ENCODE assay signal across 24 cellular contexts in genomic region chr15:68997930-68998777, GRCh38. TPM values are rescaled to one million over a fixed set of nuclear protein-coding genes. Genes with fewer than 3 reads are reported as not detected.
DNase-seq lines count a peak whose midpoint lies in the region; ATAC-seq, FAIRE-seq and TF ChIP-seq lines count a peak whose summit lies in the region.
"Had no signal": no experiment of that assay in that cellular context is flagged by ENCODE, and none has a peak within 500 bp of the region (broad histone marks: within the 10 kb centered on the region; RNA-seq: fewer than 3 reads in every experiment).

No MANE protein-coding gene starts in this region.

- BruUV-seq in HepG2 (replicated peaks; lab: Mats Ljungman, UMichigan): no TSS peak

- no peak overlapping the region for H3K4me3 ChIP-seq in HepG2 (replicated peaks in 1 of 3; ENCODE audit: insufficient read depth in 1 of 3, low read depth in 2 of 3, low read length in 3 of 3)
- no peak overlapping the region for H3K4me3 ChIP-seq in right lobe of liver
- no peak overlapping the region for H3K4me3 ChIP-seq in coronary artery
- no peak overlapping the region for H3K4me3 ChIP-seq in adrenal gland
- H3K4me3 ChIP-seq: GM12878 had no signal

- no peak for FAIRE-seq in HepG2 (lab: Jason Lieb, UNC)
- FAIRE-seq: GM12878, HTR-8/SVneo had no signal

- peaks cover 13% of the 10 kb centered on the region for H3K4me1 Mint-ChIP-seq in osteocyte (ENCODE audit: unreplicated experiment)
- H3K4me1 Mint-ChIP-seq: CD4-positive, alpha-beta memory T cell had no signal

- H3K36me3 Mint-ChIP-seq in osteocyte (ENCODE audit: unreplicated experiment): no peaks in the 10 kb centered on the region

- in situ Hi-C loops in HepG2 (cut with HindIII; ENCODE audit: extremely low pct_ligation_motif_present, low pct_unique_long_range_greater_than_20kb): no loop called here
- in situ Hi-C loops in ACHN (cut with HindIII; ENCODE audit: low pct_ligation_motif_present, low pct_unique_long_range_greater_than_20kb, low sequenced_read_pairs): no loop called here

- H3K27ac Mint-ChIP-seq in osteocyte (ENCODE audit: unreplicated experiment): no peak overlapping the region
- H3K27ac Mint-ChIP-seq: CD4-positive, alpha-beta memory T cell had no signal

- TF ChIP-seq EP300 in HepG2 (IDR thresholded peaks at IDR 0.05; ENCODE audit: low read depth in 2 of 2, low read length in 2 of 2) (no peak), HepG2 (CRISPR knock-in tag; IDR thresholded peaks at IDR 0.05; ENCODE audit: borderline replicate concordance) (no peak)

- no peak overlapping the region for H3K4me3 Mint-ChIP-seq in osteocyte (ENCODE audit: unreplicated experiment)
- H3K4me3 Mint-ChIP-seq: CD4-positive, alpha-beta memory T cell had no signal

- no peak for DNase-seq in HepG2 (ENCODE audit: low spot score)
- DNase-seq in right lobe of liver: no peak
- DNase-seq in coronary artery (ENCODE audit: low spot score): peak; percentile 22
- peak; percentile 53 for DNase-seq in osteocyte (ENCODE audit: extremely low spot score, unreplicated experiment)
- no peak for DNase-seq in adrenal gland
- no peak for DNase-seq in ACHN
- DNase-seq: 8988T; C1 segment of cervical spinal cord; CD4-positive, alpha-beta memory T cell; COR-L47; DMS53; GDM1; H7; KG1; MM.1S; NCI-H2029; NCI-H446; NCI-H524 treated with DMSO at 0.1 percent for 48 hours; NCI-H82; RPMI8226; SHP77 had no signal

- no peaks in the 10 kb centered on the region for H3K79me2 ChIP-seq in HepG2 (ENCODE audit: insufficient read depth, low read length)

- intact Hi-C loops in HepG2 (cut with micrococcal nuclease; ENCODE audit: unreplicated experiment): no loop called here
- intact Hi-C loops in right lobe of liver (cut with DNase I): no loop called here
- intact Hi-C loops in adrenal gland (cut with DNase I): no loop called here

- no peak for TF ChIP-seq POLR2A in HepG2 (IDR thresholded peaks at IDR 0.05; ENCODE audit: insufficient read depth in 1 of 2, low read depth in 2 of 2, low read length in 2 of 2)
- no peak for TF ChIP-seq POLR2A in right lobe of liver (IDR thresholded peaks at IDR 0.05)
- TF ChIP-seq POLR2A in adrenal gland (IDR thresholded peaks at IDR 0.05): no peak

- no peak overlapping the region for H3K9ac ChIP-seq in HepG2 (ENCODE audit: insufficient read depth, low read depth, low read length)

- POLR2A ChIA-PET in HepG2 (lab: Yijun Ruan, JAX): no interaction called here

- ATAC-seq in HepG2 (no peak), right lobe of liver (no peak), GM18519 (IDR thresholded peaks at IDR 0.05; ENCODE audit: low FRiP score, unreplicated experiment) (no peak)
- ATAC-seq: GM12878 had no signal

- TF ChIP-seq CTCF in HepG2 (CRISPR knock-in tag; IDR thresholded peaks at IDR 0.05) (no peak), right lobe of liver (IDR thresholded peaks at IDR 0.05) (no peak), coronary artery (IDR thresholded peaks at IDR 0.05) (no peak), osteocyte (IDR thresholded peaks at IDR 0.05) (no peak), adrenal gland (IDR thresholded peaks at IDR 0.05) (no peak)

- H3K9me3 Mint-ChIP-seq in osteocyte (ENCODE audit: unreplicated experiment): no peaks in the 10 kb centered on the region

- TF ChIP-seq RAD21 in HepG2 (CRISPR knock-in tag; IDR thresholded peaks at IDR 0.05): no peak

- peaks cover 28% of the 10 kb centered on the region for H3K27me3 Mint-ChIP-seq in osteocyte (ENCODE audit: unreplicated experiment)

- H3K27me3 ChIP-seq in HepG2 (ENCODE audit: control insufficient read depth in 1 of 2, insufficient read depth in 2 of 2, low read length in 2 of 2) (peaks cover 0 to 2% of the 10 kb centered on the region in 2 experiments; a peak in 2 of 5 replicates), right lobe of liver (no peaks in the 10 kb centered on the region), adrenal gland (no peaks in the 10 kb centered on the region)

- no peak overlapping the region for H3K27ac ChIP-seq in HepG2 (ENCODE audit: extremely low read length, insufficient read depth, low read length)
- no peak overlapping the region for H3K27ac ChIP-seq in right lobe of liver
- no peak overlapping the region for H3K27ac ChIP-seq in coronary artery
- no peak overlapping the region for H3K27ac ChIP-seq in adrenal gland

- H3K36me3 ChIP-seq in HepG2 (replicated peaks in 1 of 2; ENCODE audit: control insufficient read depth in 1 of 2, insufficient read depth in 2 of 2, low read length in 2 of 2) (no peaks in the 10 kb centered on the region), right lobe of liver (no peaks in the 10 kb centered on the region), adrenal gland (replicated peaks in 1 of 2) (no peaks in the 10 kb centered on the region)

- no peaks in the 10 kb centered on the region for H4K20me1 ChIP-seq in HepG2 (ENCODE audit: insufficient read depth, low read length)

- H3K9me3 ChIP-seq in HepG2 (ENCODE audit: low read length): no peaks in the 10 kb centered on the region
- no peaks in the 10 kb centered on the region for H3K9me3 ChIP-seq in right lobe of liver
- H3K9me3 ChIP-seq in adrenal gland (replicated peaks in 1 of 3): no peaks in the 10 kb centered on the region

- 8% methylated on average over 4 of the region's 4 CpGs for WGBS in HepG2 (ENCODE audit: low lambda C conversion rate)
- 51% methylated on average over 4 of the region's 4 CpGs for WGBS in right lobe of liver (ENCODE audit: insufficient coverage, low coverage, low lambda C conversion rate, missing lambda C conversion rate)
- WGBS in adrenal gland, 4 donors: 75 to 86% (median 81%) methylated on average over 4 of the region's 4 CpGs

- no peak overlapping the region for H2AFZ ChIP-seq in HepG2 (ENCODE audit: low read length)

- H3K4me1 ChIP-seq in HepG2 (ENCODE audit: insufficient read depth, low read length) (no peaks in the 10 kb centered on the region), right lobe of liver (no peaks in the 10 kb centered on the region), adrenal gland (replicated peaks in 1 of 2) (no peaks in the 10 kb centered on the region)

- H3K4me2 ChIP-seq in HepG2 (ENCODE audit: low read depth, low read length): no peak overlapping the region

- CTCF ChIA-PET in HepG2 (lab: Yijun Ruan, JAX; ENCODE audit: low intra/inter-chr PET ratio, low total read pairs): no interaction called here

TF ChIP-seq in HepG2, 621 proteins besides CTCF, POLR2A, EP300 and RAD21 (continues in another document):
- no peak for TF ChIP-seq ZNF414 (CRISPR knock-in tag; IDR thresholded peaks at IDR 0.05)
- no peak for TF ChIP-seq E2F1 (CRISPR knock-in tag; IDR thresholded peaks at IDR 0.05)

RNA-seq across cellular contexts. Expression of gene NOX5, which starts 16.3 kb away (rescaled TPM):
- not detected in 2 replicates for total RNA-seq in HepG2 (2016; rRNA removed; fragmentation: Illumina TruSeq; extraction: Trizol)
- not detected in 2 replicates for total RNA-seq in HepG2 (2016; cell fraction: cytosol; rRNA removed; fragmentation: Illumina TruSeq; extraction: Trizol; ENCODE audit: low read depth)
- not detected in 2 replicates for total RNA-seq in HepG2 (2016; cell fraction: insoluble cytoplasmic fraction; rRNA removed; fragmentation: Illumina TruSeq; extraction: Trizol)
- not detected in 2 replicates for total RNA-seq in HepG2 (2016; cell fraction: membrane; rRNA removed; fragmentation: Illumina TruSeq; extraction: Trizol)
- total RNA-seq in HepG2 (2016; cell fraction: nucleus; rRNA removed; fragmentation: Illumina TruSeq; extraction: Trizol): not detected in 2 replicates
- not detected in 2 replicates for polyA plus RNA-seq in HepG2 (2011; rRNA removed)
- polyA plus RNA-seq in HepG2 (2011; cell fraction: cytosol; rRNA removed): not detected in 2 replicates
- not detected in 2 replicates for polyA plus RNA-seq in HepG2 (2011; cell fraction: nucleus; rRNA removed)
- not detected in 2 replicates for polyA plus RNA-seq in HepG2 (2012)
- not detected in 2 replicates for polyA plus RNA-seq in HepG2 (2016; cell fraction: cytosol; fragmentation: Illumina TruSeq; extraction: Trizol; ENCODE audit: low read depth)
- polyA plus RNA-seq in HepG2 (2016; cell fraction: insoluble cytoplasmic fraction; fragmentation: Illumina TruSeq; extraction: Trizol; ENCODE audit: low read depth): not detected in 2 replicates
- polyA plus RNA-seq in HepG2 (2016; cell fraction: membrane; fragmentation: Illumina TruSeq; extraction: Trizol; ENCODE audit: low read depth): not detected in 2 replicates
- polyA plus RNA-seq in HepG2 (2016; cell fraction: nucleus; fragmentation: Illumina TruSeq; extraction: Trizol; ENCODE audit: insufficient read depth, low read depth): not detected in 2 replicates
- 2.3 TPM in 1 of 2 replicates, not detected in the other for polyA minus RNA-seq in HepG2 (2011; rRNA and poly(A)+ RNA removed; ENCODE audit: low replicate concordance)
- polyA minus RNA-seq in HepG2 (2011; cell fraction: cytosol; rRNA and poly(A)+ RNA removed): not detected in 2 replicates
- not detected in 2 replicates for polyA minus RNA-seq in HepG2 (2011; cell fraction: nucleus; rRNA and poly(A)+ RNA removed)
- total RNA-seq in right lobe of liver: under 1 TPM in 3 of 6 experiments, not detected in 3; 0.06 to 0.15 (median 0.11) TPM
- total RNA-seq in osteocyte: not detected in 2 replicates
- under 1 TPM; 0.06 to 0.84 (median 0.54) TPM for total RNA-seq in adrenal gland
- 1 to 10 TPM in 1 of 3 donors, under 1 TPM in 2; 0.29 to 1.4 (median 0.88) TPM for polyA plus RNA-seq in adrenal gland
- total RNA-seq: GM12878, H7 had no signal
- polyA plus RNA-seq: CD4-positive, alpha-beta memory T cell; GM12878 had no signal

Comparison
In these comparisons a context has a peak if more than half of its experiments do, and no peak if none do; other contexts are left out.
1. DNase-seq: peak in coronary artery (single experiment) and osteocyte (single experiment); none in HepG2 (single experiment), right lobe of liver (0 of 3), adrenal gland (0 of 7) and ACHN (single experiment).